Comparison of ENCODE assay signal across 8 cellular contexts in genomic region chr7:96322373-96322695, GRCh38.
DNase-seq lines count a peak whose midpoint lies in the region; TF ChIP-seq lines count a peak whose summit lies in the region.

No MANE protein-coding gene starts in this region.

- DNase-seq in T-helper 2 cell treated with Interferon-gamma antibody and Interleukin-4, amounts not matched to agents 5 μg/mL and 100 μg/mL, for 36 hours (ENCODE audit: low spot score): no peak
- no peak for DNase-seq in T-helper 2 cell
- DNase-seq in superior temporal gyrus (ENCODE audit: extremely low spot score): peak; percentile 50
- DNase-seq in DMS79 (lab: John Stamatoyannopoulos, UW): no peak
- DNase-seq in MV-4-11 (lab: John Stamatoyannopoulos, UW): no peak
- DNase-seq in effector CD8-positive, alpha-beta T cell (lab: John Stamatoyannopoulos, UW): no peak

- peaks cover 26% of the 10 kb centered on the region for H3K4me1 Mint-ChIP-seq in T-helper 2 cell treated with Interferon-gamma antibody and Interleukin-4, amounts not matched to agents 5 μg/mL and 100 μg/mL, for 36 hours (ENCODE audit: low read depth)

- TF ChIP-seq CTCF in VCaP (conservative IDR thresholded peaks at IDR 0.05): no peak

- peak overlapping the region; percentile 70 for H3K27ac Mint-ChIP-seq in T-helper 2 cell treated with Interferon-gamma antibody and Interleukin-4, amounts not matched to agents 5 μg/mL and 100 μg/mL, for 36 hours

- H3K4me3 ChIP-seq in iPS-11a (ENCODE audit: low read depth, low read length): peak overlapping the region; percentile 76

- peaks cover 1% of the 10 kb centered on the region for H3K36me3 Mint-ChIP-seq in T-helper 2 cell treated with Interferon-gamma antibody and Interleukin-4, amounts not matched to agents 5 μg/mL and 100 μg/mL, for 36 hours (ENCODE audit: low read depth)

- no peaks in the 10 kb centered on the region for H3K27me3 Mint-ChIP-seq in T-helper 2 cell treated with Interferon-gamma antibody and Interleukin-4, amounts not matched to agents 5 μg/mL and 100 μg/mL, for 36 hours (ENCODE audit: low read depth)

- H3K4me3 Mint-ChIP-seq in T-helper 2 cell treated with Interferon-gamma antibody and Interleukin-4, amounts not matched to agents 5 μg/mL and 100 μg/mL, for 36 hours: peak overlapping the region; percentile 96

- H3K27ac ChIP-seq in VCaP: peak overlapping the region; percentile 97

- no peaks in the 10 kb centered on the region for H3K9me3 Mint-ChIP-seq in T-helper 2 cell treated with Interferon-gamma antibody and Interleukin-4, amounts not matched to agents 5 μg/mL and 100 μg/mL, for 36 hours
